6 cellular contexts compared by ENCODE assay signal in the genomic region with DNA sequence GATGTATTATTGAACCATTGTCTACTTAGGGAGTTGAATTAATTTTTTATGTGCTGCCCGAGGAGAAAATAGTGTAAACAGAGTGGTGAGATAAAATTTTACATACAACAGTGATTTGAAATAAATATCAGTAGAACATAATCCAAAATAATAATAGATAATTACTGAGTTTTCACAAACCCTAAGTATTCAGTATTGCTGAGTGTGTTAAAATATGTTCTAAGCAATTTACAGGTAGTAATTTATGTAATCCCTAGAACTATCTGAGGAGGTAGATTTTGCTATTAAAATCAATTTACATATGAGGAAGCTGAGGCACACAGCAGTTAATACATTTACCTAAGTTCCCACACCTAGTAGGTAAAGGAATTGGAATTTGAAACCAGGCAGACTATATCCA.
"Had no signal": no experiment of that assay in that cellular context is flagged by ENCODE, and none has a peak within 500 bp of the region (broad histone marks: within the 10 kb centered on the region; RNA-seq: fewer than 3 reads in every experiment).

No MANE protein-coding gene starts in this region.

- FAIRE-seq: HTR-8/SVneo had no signal

- H3K4me2 ChIP-seq: KMS-11 had no signal

- DNase-seq: Karpas-422, KBM-7, KG1 had no signal

- H3K9ac ChIP-seq: KMS-11 had no signal

- H3K27ac ChIP-seq: HL-60, KMS-11 had no signal
